In genomic region chr3:149648525-149648924, GRCh38 we compare ENCODE assay signal across 1 cellular context.
TF ChIP-seq lines count a peak whose summit lies in the region.

No MANE protein-coding gene starts in this region.

TF ChIP-seq in IMR-90, 13 proteins besides CTCF, POLR2A, EP300 and RAD21:
- no peak for TF ChIP-seq CEBPB (IDR thresholded peaks at IDR 0.05; ENCODE audit: low read depth, low read length)
TF ChIP-seq in IMR-90: peak in this region for 0.
